31 cellular contexts compared by ENCODE assay signal in the genomic region with DNA sequence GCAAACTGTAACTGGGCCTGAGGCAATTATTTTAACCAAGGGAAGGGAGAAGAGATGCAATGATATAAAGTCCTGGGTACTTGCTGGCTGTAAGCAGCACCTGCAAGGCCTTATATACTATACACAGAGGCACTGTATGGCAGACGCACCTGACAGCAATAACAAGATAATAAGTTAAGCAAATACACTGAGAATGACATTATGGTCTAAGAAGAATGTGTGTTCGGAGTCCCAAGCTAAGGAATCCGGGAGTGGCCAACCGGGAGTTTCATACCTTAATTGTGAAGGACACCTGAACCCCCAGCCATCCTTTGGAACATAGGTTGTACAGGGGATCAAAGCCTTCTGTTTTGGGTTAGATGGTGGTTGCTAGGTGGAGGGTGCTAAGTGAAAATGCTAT. TPM values are rescaled to one million over a fixed set of nuclear protein-coding genes. Genes with fewer than 3 reads are reported as not detected.
"Had no signal": no experiment of that assay in that cellular context is flagged by ENCODE, and none has a peak within 500 bp of the region (broad histone marks: within the 10 kb centered on the region; RNA-seq: fewer than 3 reads in every experiment).

No MANE protein-coding gene starts in this region.

- DNase-seq: activated CD4-positive, alpha-beta T cell treated with anti-CD3 and anti-CD28 coated beads for 48 hours; activated CD4-positive, alpha-beta T cell treated with anti-CD3 and anti-CD28 coated beads, Interleukin-2, amount 50 U/mL, for 4 hours; activated CD4-positive, CD25-positive, alpha-beta regulatory T cell treated with anti-CD3 and anti-CD28 coated beads, Interleukin-2, amount 50 U/mL, for 72 hours; activated CD8-positive, alpha-beta memory T cell treated with anti-CD3 and anti-CD28 coated beads, Interleukin-2, amount 50 U/mL, for 48 hours; activated CD8-positive, alpha-beta T cell treated with anti-CD3 and anti-CD28 coated beads, Interleukin-2, amount 10 ng/mL, durations not matched to agents 7 days and 5 days; activated naive CD4-positive, alpha-beta T cell; activated naive CD8-positive, alpha-beta T cell treated with anti-CD3 and anti-CD28 coated beads, Interleukin-2, amount 50 U/mL, for 24 hours; activated T-cell treated with anti-CD3 and anti-CD28 coated beads, Interleukin-2, amount 50 U/mL, for 1 hour; amniotic stem cell; KG1; NCI-H1092; NCI-H1417; NCI-H1694; NCI-H2029; NCI-H345; NCI-H510A treated with DMSO at 0.1 percent for 48 hours; NCI-H69; NK-92 treated with Interleukin-12 subunit alpha and Interleukin-12 subunit beta, amount 100 ng/mL, for 24 hours; OCI-M1; Right ventricle myocardium superior; RPMI8226; SJCRH30; SK-N-SH had no signal

- H3K4me3 ChIP-seq: SJCRH30 had no signal

- H3K36me3 Mint-ChIP-seq: activated naive CD4-positive, alpha-beta T cell treated with anti-CD3 and anti-CD28 coated beads, Interleukin-2, amount 50 U/mL, for 72 hours; brain; WTC11 had no signal

- H3K4me3 Mint-ChIP-seq: activated CD8-positive, alpha-beta T cell treated with anti-CD3 and anti-CD28 coated beads, Interleukin-2, amount 10 ng/mL, durations not matched to agents 7 days and 5 days; activated naive CD8-positive, alpha-beta T cell treated with anti-CD3 and anti-CD28 coated beads, Interleukin-2, amount 50 U/mL, for 24 hours; brain; central memory CD8-positive, alpha-beta T cell; WTC11 had no signal

- H3K4me1 ChIP-seq: SJCRH30 had no signal

- H3K9me3 Mint-ChIP-seq: activated naive CD4-positive, alpha-beta T cell treated with anti-CD3 and anti-CD28 coated beads, Interleukin-2, amount 50 U/mL, for 72 hours; activated naive CD8-positive, alpha-beta T cell treated with anti-CD3 and anti-CD28 coated beads, Interleukin-2, amount 50 U/mL, for 24 hours; brain; central memory CD8-positive, alpha-beta T cell; WTC11 had no signal

- H3K27ac Mint-ChIP-seq: activated CD8-positive, alpha-beta T cell treated with anti-CD3 and anti-CD28 coated beads, Interleukin-2, amount 10 ng/mL, durations not matched to agents 7 days and 5 days; activated naive CD4-positive, alpha-beta T cell treated with anti-CD3 and anti-CD28 coated beads, Interleukin-2, amount 50 U/mL, for 72 hours; activated naive CD8-positive, alpha-beta T cell treated with anti-CD3 and anti-CD28 coated beads, Interleukin-2, amount 50 U/mL, for 24 hours; WTC11 had no signal

- H3K27me3 ChIP-seq: SJCRH30 had no signal

- H3K36me3 ChIP-seq: SJCRH30 had no signal

- H3K27ac ChIP-seq: SJCRH30 had no signal

- H3K9me3 ChIP-seq: SJCRH30, SK-N-SH had no signal

RNA-seq across cellular contexts. Expression of a gene that starts 13.7 kb away (rescaled TPM):
- total RNA-seq: activated CD8-positive, alpha-beta T cell treated with anti-CD3 and anti-CD28 coated beads, Interleukin-2, amount 10 ng/mL, durations not matched to agents 7 days and 5 days; activated naive CD4-positive, alpha-beta T cell treated with anti-CD3 and anti-CD28 coated beads, Interleukin-2, amount 50 U/mL, for 72 hours; astrocyte; LHCN-M2; MCF 10A; Right ventricle myocardium superior; SJCRH30; T-helper 1 cell treated with Interleukin-12 subunit alpha and Interleukin-12 subunit beta and Interleukin-4 antibody, amounts not matched to agents 30 ng/mL and 1 ng/mL, for 36 hours had no signal

RNA-seq across cellular contexts. Expression of a gene that starts 59.9 kb away (rescaled TPM):
- total RNA-seq: activated naive CD4-positive, alpha-beta T cell treated with anti-CD3 and anti-CD28 coated beads, Interleukin-2, amount 50 U/mL, for 72 hours; MCF 10A; SJCRH30 had no signal
